ENCODE assay signal across 1 cellular context in genomic region chr3:48428863-48429415, GRCh38.
TF ChIP-seq lines count a peak whose summit lies in the region.

No MANE protein-coding gene starts in this region.

TF ChIP-seq in WTC11, 78 proteins besides CTCF, POLR2A, EP300 and RAD21 (continued from another document):
- TF ChIP-seq FOXP4 (CRISPR knock-in tag; IDR thresholded peaks at IDR 0.05) (peak; percentile 14; the same call in 1 of the 2 replicates), TCF7 (CRISPR knock-in tag; IDR thresholded peaks at IDR 0.05; ENCODE audit: low read depth) (no peak), ZNF416 (CRISPR knock-in tag; IDR thresholded peaks at IDR 0.05) (0 out of 2 replicates have a peak, but pooled peaks have one; percentile 18), CBFB (CRISPR knock-in tag; IDR thresholded peaks at IDR 0.05; ENCODE audit: low read depth) (no peak), SMAD3 (CRISPR knock-in tag; IDR thresholded peaks at IDR 0.05; ENCODE audit: borderline replicate concordance) (no peak), MAX (CRISPR knock-in tag; IDR thresholded peaks at IDR 0.05) (no peak; the same call in 1 of the 2 replicates), GRHL2 (CRISPR knock-in tag; IDR thresholded peaks at IDR 0.05; ENCODE audit: insufficient replicate concordance, severe bottlenecking) (no peak), CREM (CRISPR knock-in tag; IDR thresholded peaks at IDR 0.05) (no peak), AR (CRISPR knock-in tag; IDR thresholded peaks at IDR 0.05) (no peak), ZNF512 (CRISPR knock-in tag; IDR thresholded peaks at IDR 0.05; ENCODE audit: borderline replicate concordance) (no peak), PRRX2 (CRISPR knock-in tag; IDR thresholded peaks at IDR 0.05) (no peak), GABPB1 (CRISPR knock-in tag; IDR thresholded peaks at IDR 0.05) (no peak), ZNF138 (CRISPR knock-in tag; conservative IDR thresholded peaks at IDR 0.05) (0 out of 2 replicates have a peak, but pooled peaks have one; percentile 9), AFF4 (CRISPR knock-in tag; IDR thresholded peaks at IDR 0.05; ENCODE audit: borderline replicate concordance) (no peak), JUN (CRISPR knock-in tag; IDR thresholded peaks at IDR 0.05) (0 out of 2 replicates have a peak, but pooled peaks have one; percentile 35), HMGA2 (CRISPR knock-in tag; IDR thresholded peaks at IDR 0.05) (no peak), ELF4 (CRISPR knock-in tag; IDR thresholded peaks at IDR 0.05; ENCODE audit: low read depth) (no peak), NFE2L1 (CRISPR knock-in tag; IDR thresholded peaks at IDR 0.05) (no peak), ZNF232 (CRISPR knock-in tag; IDR thresholded peaks at IDR 0.05) (no peak), E2F5 (CRISPR knock-in tag; IDR thresholded peaks at IDR 0.05) (no peak), NR3C1 (CRISPR knock-in tag; conservative IDR thresholded peaks at IDR 0.05; ENCODE audit: low read depth) (no peak; the same call in 1 of the 2 replicates), ZNF423 (CRISPR knock-in tag; IDR thresholded peaks at IDR 0.05) (no peak), ZBTB43 (CRISPR knock-in tag; IDR thresholded peaks at IDR 0.05) (no peak), MLX (CRISPR knock-in tag; IDR thresholded peaks at IDR 0.05) (0 out of 2 replicates have a peak, but pooled peaks have one; percentile 50), ARID4B (CRISPR knock-in tag; IDR thresholded peaks at IDR 0.05; ENCODE audit: borderline replicate concordance) (no peak), TP53 (CRISPR knock-in tag; IDR thresholded peaks at IDR 0.05) (peak; percentile 24; the same call in 1 of the 2 replicates)
